In the genomic region with DNA sequence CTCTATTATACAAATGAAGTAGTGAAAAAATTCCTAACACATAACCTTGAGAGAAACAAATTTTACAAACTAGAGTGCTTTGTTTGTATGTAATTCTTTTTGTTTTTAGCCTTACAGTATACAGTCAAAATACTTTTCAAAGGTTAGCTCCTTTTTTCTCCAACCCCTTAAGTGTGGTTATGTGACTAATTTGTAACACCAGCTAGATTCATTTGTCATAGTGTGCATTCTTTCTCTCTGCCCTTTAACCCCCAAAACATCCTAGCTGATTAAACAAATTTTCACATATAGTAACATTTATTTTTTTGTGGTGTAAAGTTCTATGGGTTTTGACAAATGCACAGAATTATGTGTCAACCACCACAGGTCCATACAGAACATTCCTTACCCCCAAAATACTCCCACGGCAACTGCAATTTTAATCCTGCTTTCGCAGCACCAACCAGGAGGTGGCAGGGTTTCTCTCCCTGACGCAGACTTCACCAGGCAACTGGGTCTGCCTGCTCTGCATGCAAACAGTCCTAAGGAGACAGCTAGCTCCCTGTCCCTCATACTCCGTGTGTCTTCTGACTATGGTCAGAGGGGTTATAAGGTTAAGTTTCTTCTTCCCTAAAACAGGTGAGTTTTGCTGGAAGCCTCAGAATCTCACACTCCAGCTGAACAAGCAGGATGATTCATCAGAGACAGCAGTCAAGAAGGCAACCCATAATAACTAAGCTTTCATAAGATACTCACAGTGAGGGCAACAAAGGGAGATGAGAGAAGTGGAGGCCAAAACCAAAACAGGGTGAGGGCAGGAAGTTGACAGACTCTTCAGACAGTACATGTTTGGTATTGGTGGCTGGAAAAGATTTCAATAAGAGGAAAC, we compare ENCODE assay signal across 8 cellular contexts. TPM values are rescaled to one million over a fixed set of nuclear protein-coding genes. Genes with fewer than 3 reads are reported as not detected.
DNase-seq lines count a peak whose midpoint lies in the region; ATAC-seq and TF ChIP-seq lines count a peak whose summit lies in the region.

No MANE protein-coding gene starts in this region.

- no peaks in the 10 kb centered on the region for H3K36me3 Mint-ChIP-seq in T-cell
- no peaks in the 10 kb centered on the region for H3K36me3 Mint-ChIP-seq in endothelial cell (ENCODE audit: low read depth, unreplicated experiment)

- ATAC-seq in T-cell (replicated peaks in 1 of 4) (peak; percentile 69 to 83 (median 78)), HG03175 (IDR thresholded peaks at IDR 0.05; ENCODE audit: unreplicated experiment) (no peak)

- H3K27ac Mint-ChIP-seq in T-cell, result no peak overlapping the region
- H3K27ac Mint-ChIP-seq in endothelial cell (ENCODE audit: unreplicated experiment), result no peak overlapping the region

- H3K9me3 Mint-ChIP-seq in T-cell, result no peaks in the 10 kb centered on the region
- H3K9me3 Mint-ChIP-seq in endothelial cell (ENCODE audit: unreplicated experiment), result no peaks in the 10 kb centered on the region

- H3K4me1 Mint-ChIP-seq in T-cell (peaks cover 8 to 10% (median 8%) of the 10 kb centered on the region in 3 donors), endothelial cell (ENCODE audit: unreplicated experiment) (peaks cover 23% of the 10 kb centered on the region)

- POLR2A ChIA-PET in T-cell (lab: Charles Lee), result no interaction called here

- H3K27me3 Mint-ChIP-seq in T-cell (peaks cover 0 to 8% of the 10 kb centered on the region in 2 donors), endothelial cell (ENCODE audit: unreplicated experiment) (peaks cover 1% of the 10 kb centered on the region)

- peak; percentile 70 for TF ChIP-seq CTCF in endothelial cell (IDR thresholded peaks at IDR 0.05; ENCODE audit: unreplicated experiment)

- DNase-seq in NCI-H524 (lab: John Stamatoyannopoulos, UW) (peak; percentile 56 to 70), NCI-H524 treated with DMSO at 0.1 percent for 48 hours (lab: John Stamatoyannopoulos, UW) (no peak), T-cell (peak in 14 of 34 experiments; percentile 2 to 26 (median 10)), endothelial cell (ENCODE audit: low spot score) (peak; percentile 72), middle frontal gyrus (ENCODE audit: extremely low spot score, low spot score) (peak; percentile 22)
- DNase-seq in Jurkat, Clone E6-1 (ENCODE audit: low read depth, low spot score), result peak; percentile 16
- DNase-seq in activated effector memory CD4-positive, alpha-beta T cell treated with anti-CD3 and anti-CD28 coated beads, Interleukin-2, amount 50 U/mL, for 16 hours, result no peak

- CTCF ChIA-PET in T-cell (lab: Charles Lee), result interaction anchor here (0.5 to 0.8 kb wide), 3 partner anchors 10 to 165 kb away, joined by 3 to 4 read pairs (median 3); no protein-coding TSS in a partner anchor

- H3K4me3 Mint-ChIP-seq in T-cell (no peak overlapping the region), endothelial cell (ENCODE audit: unreplicated experiment) (no peak overlapping the region)

- no peak overlapping the region for H3K4me3 ChIP-seq in Jurkat, Clone E6-1 (ENCODE audit: low read length)

RNA-seq across cellular contexts. Expression of gene NR5A1, which starts 44.5 kb away (rescaled TPM):
- 1.2 TPM for polyA plus RNA-seq in Jurkat, Clone E6-1 (2012; ENCODE audit: insufficient read depth, insufficient read length)
- total RNA-seq in T-cell (under 1 TPM in 3 of 5 donors, not detected in 2; 0.19 to 0.30 (median 0.29) TPM), endothelial cell (ENCODE audit: unreplicated experiment) (1.2 TPM)

Comparison
In these comparisons a context has a peak if more than half of its experiments do, and no peak if none do; other contexts are left out.
1. DNase-seq: peak in NCI-H524 (2 of 2), Jurkat, Clone E6-1 (single experiment), endothelial cell (single experiment) and middle frontal gyrus (single experiment); none in NCI-H524 treated with DMSO at 0.1 percent for 48 hours (single experiment) and activated effector memory CD4-positive, alpha-beta T cell treated with anti-CD3 and anti-CD28 coated beads, Interleukin-2, amount 50 U/mL, for 16 hours (single experiment).